In the genomic region with DNA sequence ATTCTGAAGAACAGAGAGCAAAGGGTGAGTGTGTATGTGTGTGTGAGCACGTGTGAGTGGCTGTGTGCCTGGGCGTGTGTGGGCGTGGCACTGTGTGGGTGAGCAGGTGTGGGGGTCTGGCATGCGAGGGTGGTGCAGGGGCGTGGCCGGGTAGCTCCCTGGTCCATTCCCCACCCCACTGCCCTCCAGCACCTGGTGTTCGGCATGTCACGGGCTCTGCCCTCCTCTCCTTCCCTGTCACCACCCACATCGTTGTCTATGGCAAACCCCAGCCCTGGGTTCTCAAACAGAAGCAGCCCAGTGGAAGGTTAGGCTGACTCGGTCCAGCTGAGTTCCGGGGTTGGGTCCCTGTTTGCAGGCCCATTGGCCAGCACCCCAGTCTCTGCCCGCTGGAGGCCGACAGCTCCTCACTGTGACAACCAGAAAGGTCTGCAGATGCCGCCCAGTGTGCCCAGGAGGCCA, we compare ENCODE assay signal across 23 cellular contexts. TPM values are rescaled to one million over a fixed set of nuclear protein-coding genes. Genes with fewer than 3 reads are reported as not detected.
DNase-seq lines count a peak whose midpoint lies in the region; ATAC-seq and TF ChIP-seq lines count a peak whose summit lies in the region.
"Had no signal": no experiment of that assay in that cellular context is flagged by ENCODE, and none has a peak within 500 bp of the region (broad histone marks: within the 10 kb centered on the region; RNA-seq: fewer than 3 reads in every experiment).

No MANE protein-coding gene starts in this region.

- H4K20me1 ChIP-seq in osteoblast (ENCODE audit: insufficient read depth, low read length): no peaks in the 10 kb centered on the region

- H3K9me3 ChIP-seq in colonic mucosa (no peaks in the 10 kb centered on the region), osteoblast (ENCODE audit: low read depth, low read length) (no peaks in the 10 kb centered on the region)
- H3K9me3 ChIP-seq: BLaER1, Caco-2, HAP-1 had no signal

- peak overlapping the region in 1 of 2 donors; percentile 3 for H3K9ac ChIP-seq in colonic mucosa (ENCODE audit: low read depth in 2 of 2, low read length in 2 of 2)
- H3K9ac ChIP-seq: BLaER1 had no signal

- no peak overlapping the region for H3K27ac ChIP-seq in colonic mucosa
- H3K27ac ChIP-seq in osteoblast (ENCODE audit: low read depth, low read length): no peak overlapping the region
- H3K27ac ChIP-seq: BLaER1, skin epidermis had no signal

- no peak for TF ChIP-seq CTCF in colonic mucosa (IDR thresholded peaks at IDR 0.05)
- TF ChIP-seq CTCF in osteoblast (IDR thresholded peaks at IDR 0.05; ENCODE audit: extremely low read depth, low read depth, low read length): no peak

- peak; percentile 87 for DNase-seq in NCI-H748 (lab: John Stamatoyannopoulos, UW; ENCODE audit: unreplicated experiment)
- no peak for DNase-seq in NCI-H748 treated with DMSO at 0.1 percent for 48 hours (lab: John Stamatoyannopoulos, UW)
- peak; percentile 19 for DNase-seq in HT-29 (ENCODE audit: low spot score)
- peak; percentile 43 for DNase-seq in colonic mucosa
- DNase-seq in osteoblast (ENCODE audit: insufficient read length, low spot score, missing footprints): peak; percentile 74
- no peak for DNase-seq in NCI-H2171 (lab: John Stamatoyannopoulos, UW)
- no peak for DNase-seq in NCI-H524 (lab: John Stamatoyannopoulos, UW)
- DNase-seq: activated CD8-positive, alpha-beta memory T cell treated with anti-CD3 and anti-CD28 coated beads, Interleukin-2, amount 50 U/mL, for 48 hours; activated naive CD8-positive, alpha-beta T cell treated with anti-CD3 and anti-CD28 coated beads, Interleukin-2, amount 50 U/mL, for 24 hours; effector CD4-positive, alpha-beta T cell; mammary epithelial cell; occipital lobe; substantia nigra had no signal

- intact Hi-C loops in colonic mucosa (cut with DNase I): no loop called here

- H3K4me1 ChIP-seq in colonic mucosa (no peaks in the 10 kb centered on the region), osteoblast (ENCODE audit: insufficient read depth, low read length) (peaks cover 8% of the 10 kb centered on the region)
- H3K4me1 ChIP-seq: HAP-1 had no signal

- H3K4me3 ChIP-seq in colonic mucosa (no peak overlapping the region), osteoblast (ENCODE audit: insufficient read depth, low read length) (no peak overlapping the region)
- H3K4me3 ChIP-seq: BLaER1, HAP-1, skin epidermis had no signal

- no peak for ATAC-seq in HG03045 (IDR thresholded peaks at IDR 0.05; ENCODE audit: unreplicated experiment)
- ATAC-seq: activated naive CD8-positive, alpha-beta T cell treated with anti-CD3 and anti-CD28 coated beads, Interleukin-2, amount 50 U/mL, for 24 hours; Right ventricle myocardium inferior; stimulated activated effector memory CD8-positive, alpha-beta T cell treated with anti-CD3 and anti-CD28 coated beads, Interleukin-12 subunit alpha, Interleukin-12 subunit beta, amount 100 ng/mL, for 72 hours had no signal

- no peak overlapping the region for H2AFZ ChIP-seq in osteoblast (ENCODE audit: low read length)

- H3K4me2 ChIP-seq in osteoblast (ENCODE audit: insufficient read depth, low read length): no peak overlapping the region
- H3K4me2 ChIP-seq: BLaER1 had no signal

- H3K36me3 ChIP-seq in colonic mucosa (no peaks in the 10 kb centered on the region), osteoblast (ENCODE audit: insufficient read depth, low read length) (no peaks in the 10 kb centered on the region)
- H3K36me3 ChIP-seq: BLaER1, HAP-1 had no signal

- no peaks in the 10 kb centered on the region for H3K79me2 ChIP-seq in osteoblast (ENCODE audit: insufficient read depth, low read length)

- H3K27me3 ChIP-seq in colonic mucosa (no peaks in the 10 kb centered on the region), osteoblast (ENCODE audit: insufficient read depth, low read length) (no peaks in the 10 kb centered on the region)
- H3K27me3 ChIP-seq: BLaER1 had no signal

RNA-seq across cellular contexts. Expression of a gene that starts 39.8 kb away (rescaled TPM):
- 63.7 and 64.5 TPM in 2 replicates for total RNA-seq in HT-29 (2014; rRNA removed; shearing (Covaris generic))
- total RNA-seq in colonic mucosa: 10 to 100 TPM; 50.3 to 76.1 TPM
- 75.3 and 94.3 TPM in 2 replicates for total RNA-seq in osteoblast

RNA-seq across cellular contexts. Expression of a gene that starts 50.4 kb away (rescaled TPM):
- total RNA-seq in HT-29 (2014; rRNA removed; shearing (Covaris generic)): not detected in 2 replicates
- not detected for total RNA-seq in colonic mucosa
- not detected in 2 replicates for total RNA-seq in osteoblast
- total RNA-seq: Daoy, epithelial cell of proximal tubule, fibroblast of villous mesenchyme, mammary epithelial cell, occipital lobe had no signal

RNA-seq across cellular contexts. Expression of a gene that starts 56.1 kb away (rescaled TPM):
- total RNA-seq in HT-29 (2014; rRNA removed; shearing (Covaris generic)): 90.3 and 98.8 TPM in 2 replicates
- total RNA-seq in colonic mucosa (10 to 100 TPM; 81.3 to 82.8 TPM), osteoblast (80.7 and 82.8 TPM in 2 replicates)

Comparison
In these comparisons a context has a peak if more than half of its experiments do, and no peak if none do; other contexts are left out.
1. DNase-seq: peak in NCI-H748 (single experiment), HT-29 (single experiment), colonic mucosa (single experiment) and osteoblast (single experiment); none in NCI-H748 treated with DMSO at 0.1 percent for 48 hours (single experiment), NCI-H2171 (single experiment) and NCI-H524 (0 of 2).